12 cellular contexts compared by ENCODE assay signal in genomic region chr19:2123682-2124387, GRCh38. TPM values are rescaled to one million over a fixed set of nuclear protein-coding genes. Genes with fewer than 3 reads are reported as not detected.
DNase-seq lines count a peak whose midpoint lies in the region; ATAC-seq and TF ChIP-seq lines count a peak whose summit lies in the region.
"Had no signal": no experiment of that assay in that cellular context is flagged by ENCODE, and none has a peak within 500 bp of the region (broad histone marks: within the 10 kb centered on the region; RNA-seq: fewer than 3 reads in every experiment).

No MANE protein-coding gene starts in this region.

- ATAC-seq in DND-41 (ENCODE audit: insufficient read depth, low read depth) (peak; percentile 71; the same call in 2 of the 3 replicates), HG02885 (IDR thresholded peaks at IDR 0.05; ENCODE audit: poor library complexity, unreplicated experiment) (no peak)

- CTCF ChIA-PET in SK-N-SH (lab: Yijun Ruan, JAX) = no interaction called here

- H4K20me1 ChIP-seq in DND-41 (ENCODE audit: insufficient read depth, low read length) (peaks cover 43% of the 10 kb centered on the region), SK-N-SH (ENCODE audit: insufficient read depth) (peaks cover 47% of the 10 kb centered on the region)

- TF ChIP-seq CTCF in DND-41 (IDR thresholded peaks at IDR 0.05; ENCODE audit: borderline replicate concordance, extremely low read depth, low read length, poor library complexity, severe bottlenecking) = no peak
- no peak for TF ChIP-seq CTCF in SK-N-SH (IDR thresholded peaks at IDR 0.05)
- no peak for TF ChIP-seq CTCF in prostate gland (IDR thresholded peaks at IDR 0.05)

- intact Hi-C loops in prostate gland (cut with DNase I) = no loop called here

- H3F3A ChIP-seq in SK-N-SH (replicated peaks; ENCODE audit: insufficient read depth) = no peaks in the 10 kb centered on the region

- no peaks in the 10 kb centered on the region for H3K9me3 ChIP-seq in DND-41 (ENCODE audit: insufficient read depth, low read length, severe bottlenecking)
- no peaks in the 10 kb centered on the region for H3K9me3 ChIP-seq in SK-N-SH
- no peaks in the 10 kb centered on the region for H3K9me3 ChIP-seq in prostate gland
- H3K9me3 ChIP-seq: colonic mucosa had no signal

- H3K4me2 ChIP-seq in DND-41 (ENCODE audit: insufficient read depth, low read length) = no peak overlapping the region
- H3K4me2 ChIP-seq in SK-N-SH = no peak overlapping the region

- peak; percentile 57 for DNase-seq in DND-41
- DNase-seq in SK-N-SH = no peak
- peak; percentile 9 for DNase-seq in iris pigment epithelial cell (ENCODE audit: low read depth)
- no peak for DNase-seq in OCI-M2 (lab: John Stamatoyannopoulos, UW; ENCODE audit: unreplicated experiment)
- DNase-seq in prostate gland (ENCODE audit: low spot score) = no peak
- DNase-seq: activated effector memory CD4-positive, alpha-beta T cell treated with anti-CD3 and anti-CD28 coated beads, Interleukin-2, amount 50 U/mL, for 16 hours; C1 segment of cervical spinal cord; colonic mucosa; NCI-H345; stimulated activated CD4-positive, alpha-beta T cell treated with anti-CD3 and anti-CD28 coated beads, Interleukin-2, amount 100 ng/mL, for 48 hours; WERI-Rb-1 had no signal

- no peak for TF ChIP-seq POLR2A in prostate gland (IDR thresholded peaks at IDR 0.05)

- H3K4me3 ChIP-seq in DND-41 (ENCODE audit: low read depth in 1 of 2, low read length in 2 of 2) (no peak overlapping the region), SK-N-SH (ENCODE audit: low read depth in 2 of 2, low read length in 1 of 2) (no peak overlapping the region), prostate gland (no peak overlapping the region)
- H3K4me3 ChIP-seq: colonic mucosa had no signal

- no peak overlapping the region for H2AFZ ChIP-seq in DND-41 (ENCODE audit: low read depth, low read length)
- H2AFZ ChIP-seq in SK-N-SH (ENCODE audit: low read depth) = no peak overlapping the region

- H3K4me1 ChIP-seq in DND-41 (ENCODE audit: insufficient read depth, low read length) (no peaks in the 10 kb centered on the region), SK-N-SH (ENCODE audit: control insufficient read depth in 1 of 2, insufficient read depth in 2 of 2, low read depth in 1 of 2, low read length in 1 of 2) (no peaks in the 10 kb centered on the region), prostate gland (replicated peaks) (no peaks in the 10 kb centered on the region)
- H3K4me1 ChIP-seq: colonic mucosa had no signal

- H3K79me2 ChIP-seq in DND-41 (ENCODE audit: insufficient read depth, low read length) (peaks cover 5% of the 10 kb centered on the region; the same call in 1 of the 2 replicates), SK-N-SH (ENCODE audit: insufficient read depth) (peaks cover 15% of the 10 kb centered on the region; the same call in 1 of the 2 replicates)

- WGBS in SK-N-SH (ENCODE audit: low lambda C conversion rate) = 100% methylated on average over 7 of the region's 25 CpGs
- WGBS in prostate gland = 81% methylated on average over 20 of the region's 25 CpGs

- H3K36me3 ChIP-seq in DND-41 (ENCODE audit: insufficient read depth, low read length) (peaks cover 77% of the 10 kb centered on the region), SK-N-SH (replicated peaks in 1 of 2; ENCODE audit: control insufficient read depth in 1 of 2, insufficient read depth in 2 of 2, low read length in 1 of 2) (peaks cover 20 to 69% of the 10 kb centered on the region in 2 experiments), prostate gland (peaks cover 16 to 24% of the 10 kb centered on the region in 2 donors)

- H3K9me2 ChIP-seq in SK-N-SH = no peaks in the 10 kb centered on the region

- TF ChIP-seq EP300 in SK-N-SH (IDR thresholded peaks at IDR 0.05; ENCODE audit: borderline replicate concordance in 1 of 2, low read depth in 1 of 2, low read length in 1 of 2) = no peak

- H3K27me3 ChIP-seq in DND-41 (ENCODE audit: insufficient read depth, low read length, poor library complexity) (no peaks in the 10 kb centered on the region), SK-N-SH (ENCODE audit: insufficient read depth) (no peaks in the 10 kb centered on the region), prostate gland (replicated peaks; ENCODE audit: insufficient read depth) (no peaks in the 10 kb centered on the region)
- H3K27me3 ChIP-seq: colonic mucosa had no signal

- TF ChIP-seq RAD21 in SK-N-SH (IDR thresholded peaks at IDR 0.05; ENCODE audit: low read length) = no peak

- POLR2A ChIA-PET in SK-N-SH (lab: Yijun Ruan, JAX) = no interaction called here

- H3K27ac ChIP-seq in DND-41 (ENCODE audit: low read length) (no peak overlapping the region), SK-N-SH (ENCODE audit: low read depth in 2 of 2, low read length in 1 of 2) (no peak overlapping the region), prostate gland (no peak overlapping the region)
- H3K27ac ChIP-seq: colonic mucosa, WERI-Rb-1 had no signal

- H3K9ac ChIP-seq in DND-41 (ENCODE audit: low read depth, low read length) (no peak overlapping the region), SK-N-SH (no peak overlapping the region)

TF ChIP-seq in SK-N-SH, 30 proteins besides CTCF, POLR2A, EP300 and RAD21:
- TF ChIP-seq REST (IDR thresholded peaks at IDR 0.05; ENCODE audit: low read depth, low read length) = peak; percentile 94
- TF ChIP-seq GABPA (IDR thresholded peaks at IDR 0.05; ENCODE audit: low read depth) = no peak

RNA-seq across cellular contexts. Expression of gene IZUMO4, which starts 27.1 kb away (rescaled TPM):
- 4.6 and 10.3 TPM in 2 replicates for polyA plus RNA-seq in SK-N-SH (2012; rRNA removed)
- polyA plus RNA-seq in SK-N-SH (2012; cell fraction: cytosol; rRNA removed) = 1.0 and 1.1 TPM in 2 replicates
- 72.7 and 86.9 TPM in 2 replicates for polyA plus RNA-seq in SK-N-SH (2012; cell fraction: nucleus; rRNA removed)
- 10 to 100 TPM; 11.8 to 50.2 TPM for total RNA-seq in prostate gland

RNA-seq across cellular contexts. Expression of gene AP3D1, which starts 27.5 kb away (rescaled TPM):
- polyA plus RNA-seq in SK-N-SH (2012; rRNA removed) = 79.7 and 127 TPM in 2 replicates
- polyA plus RNA-seq in SK-N-SH (2012; cell fraction: cytosol; rRNA removed) = 55.4 and 81.2 TPM in 2 replicates
- polyA plus RNA-seq in SK-N-SH (2012; cell fraction: nucleus; rRNA removed) = 239 and 320 TPM in 2 replicates
- total RNA-seq in prostate gland = 100 to 1,000 TPM; 115 to 178 TPM

RNA-seq across cellular contexts. Expression of gene MOB3A, which starts 27.7 kb away (rescaled TPM):
- polyA plus RNA-seq in SK-N-SH (2012; rRNA removed) = 21.4 and 24.1 TPM in 2 replicates
- 10.3 and 14.6 TPM in 2 replicates for polyA plus RNA-seq in SK-N-SH (2012; cell fraction: cytosol; rRNA removed)
- 18.1 and 18.8 TPM in 2 replicates for polyA plus RNA-seq in SK-N-SH (2012; cell fraction: nucleus; rRNA removed)
- total RNA-seq in prostate gland = 10 to 100 TPM; 40.1 to 43.5 TPM

RNA-seq across cellular contexts. Expression of gene DOT1L, which starts 39.9 kb away (rescaled TPM):
- 3.6 and 5.0 TPM in 2 replicates for polyA plus RNA-seq in SK-N-SH (2012; rRNA removed)
- polyA plus RNA-seq in SK-N-SH (2012; cell fraction: cytosol; rRNA removed) = 2.7 and 4.2 TPM in 2 replicates
- polyA plus RNA-seq in SK-N-SH (2012; cell fraction: nucleus; rRNA removed) = 22.3 and 42.9 TPM in 2 replicates
- total RNA-seq in prostate gland = 10 to 100 TPM; 11.2 to 75.0 TPM

Comparison
In these comparisons a context has a peak if more than half of its experiments do, and no peak if none do; other contexts are left out.
1. DNase-seq: peak in DND-41 (single experiment) and iris pigment epithelial cell (single experiment); none in SK-N-SH (single experiment), OCI-M2 (single experiment) and prostate gland (single experiment).